In the genomic region with DNA sequence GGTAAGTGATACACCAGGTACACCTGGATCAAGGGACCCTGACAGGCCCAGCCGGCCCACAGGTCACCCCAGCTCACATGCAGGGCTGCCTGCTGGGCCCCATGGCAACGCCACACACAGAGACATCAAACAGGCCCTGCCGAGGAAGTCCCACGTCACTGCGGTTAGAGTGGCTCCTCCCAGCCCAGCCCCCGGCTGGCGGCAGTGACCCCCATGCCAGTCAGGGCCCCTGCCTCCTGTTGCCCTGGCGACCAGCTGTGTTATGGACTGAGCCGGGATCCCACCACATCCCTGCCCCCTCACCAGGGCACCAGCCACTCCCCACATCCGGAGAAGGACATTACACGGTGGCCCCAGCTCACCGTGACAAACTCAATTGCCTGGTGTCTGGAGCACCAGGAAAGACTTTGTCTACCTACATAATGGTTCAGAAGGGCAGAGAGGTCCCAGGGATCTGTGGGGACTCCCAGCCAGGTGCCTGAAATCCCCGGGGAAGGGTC, we compare ENCODE assay signal across 8 cellular contexts. TPM values are rescaled to one million over a fixed set of nuclear protein-coding genes. Genes with fewer than 3 reads are reported as not detected.
DNase-seq lines count a peak whose midpoint lies in the region; ATAC-seq and TF ChIP-seq lines count a peak whose summit lies in the region.

No MANE protein-coding gene starts in this region.

- H3K36me3 ChIP-seq in lung (ENCODE audit: control insufficient read depth in 2 of 2, insufficient read depth in 2 of 2, low read length in 2 of 2) = no peaks in the 10 kb centered on the region

- H3K4me3 ChIP-seq in GM12865 (ENCODE audit: low read depth, low read length) = peak overlapping the region; percentile 71
- H3K4me3 ChIP-seq in lung = no peak overlapping the region

- H3K27me3 ChIP-seq in lung (ENCODE audit: control insufficient read depth, insufficient read depth) = no peaks in the 10 kb centered on the region

- peak overlapping the region; percentile 85 for H3K4me3 Mint-ChIP-seq in HFFc6
- H3K4me3 Mint-ChIP-seq in activated CD4-positive, alpha-beta T cell treated with anti-CD3 and anti-CD28 coated beads, Interleukin-2, amount 10 ng/mL, durations not matched to agents 24 days and 14 days = peak overlapping the region; percentile 87
- peak overlapping the region; percentile 72 for H3K4me3 Mint-ChIP-seq in dendritic cell treated with granulocyte-macrophage colony-stimulating factor and Interleukin-4, amounts not matched to agents 40 ng/mL and 50 ng/mL, for 4 days

- ATAC-seq in lung (ENCODE audit: insufficient read depth, low FRiP score) = peak; percentile 22

- CTCF ChIA-PET in HEK293T (lab: Yijun Ruan, JAX) = no interaction called here

- peaks cover 62% of the 10 kb centered on the region for H3K4me1 Mint-ChIP-seq in HFFc6 (ENCODE audit: low read depth)
- peaks cover 46% of the 10 kb centered on the region for H3K4me1 Mint-ChIP-seq in activated CD4-positive, alpha-beta T cell treated with anti-CD3 and anti-CD28 coated beads, Interleukin-2, amount 10 ng/mL, durations not matched to agents 24 days and 14 days
- peaks cover 65% of the 10 kb centered on the region for H3K4me1 Mint-ChIP-seq in dendritic cell treated with granulocyte-macrophage colony-stimulating factor and Interleukin-4, amounts not matched to agents 40 ng/mL and 50 ng/mL, for 4 days (ENCODE audit: low read depth)

- H3K9me3 Mint-ChIP-seq in HFFc6 = peaks cover 7% of the 10 kb centered on the region
- H3K9me3 Mint-ChIP-seq in activated CD4-positive, alpha-beta T cell treated with anti-CD3 and anti-CD28 coated beads, Interleukin-2, amount 10 ng/mL, durations not matched to agents 24 days and 14 days = no peaks in the 10 kb centered on the region
- H3K9me3 Mint-ChIP-seq in dendritic cell treated with granulocyte-macrophage colony-stimulating factor and Interleukin-4, amounts not matched to agents 40 ng/mL and 50 ng/mL, for 4 days = no peaks in the 10 kb centered on the region

- 3 to 5% methylated on average over 13 of the region's 13 CpGs for WGBS in lung, 2 donors

- peaks cover 6% of the 10 kb centered on the region for H3K36me3 Mint-ChIP-seq in HFFc6 (ENCODE audit: low read depth)
- peaks cover 8% of the 10 kb centered on the region for H3K36me3 Mint-ChIP-seq in activated CD4-positive, alpha-beta T cell treated with anti-CD3 and anti-CD28 coated beads, Interleukin-2, amount 10 ng/mL, durations not matched to agents 24 days and 14 days (ENCODE audit: low read depth)
- peaks cover 16% of the 10 kb centered on the region for H3K36me3 Mint-ChIP-seq in dendritic cell treated with granulocyte-macrophage colony-stimulating factor and Interleukin-4, amounts not matched to agents 40 ng/mL and 50 ng/mL, for 4 days (ENCODE audit: low read depth)

- peaks cover 3 to 31% of the 10 kb centered on the region in 2 donors for H3K4me1 ChIP-seq in lung (ENCODE audit: control insufficient read depth in 2 of 2, insufficient read depth in 2 of 2, low read length in 2 of 2)

- intact Hi-C loops in activated CD4-positive, alpha-beta T cell treated with anti-CD3 and anti-CD28 coated beads, Interleukin-2, amount 10 ng/mL, durations not matched to agents 24 days and 14 days (cut with micrococcal nuclease) = loop anchor here (1.0 to 10.0 kb wide), 4 partner anchors 7 to 678 kb away; a partner anchor contains a TSS
- intact Hi-C loops in dendritic cell treated with granulocyte-macrophage colony-stimulating factor and Interleukin-4, amounts not matched to agents 40 ng/mL and 50 ng/mL, for 4 days (cut with micrococcal nuclease) = loop anchor here (2.0 kb wide), 1 partner anchor 14 kb away; no protein-coding TSS in a partner anchor

- H3K9me3 ChIP-seq in lung (ENCODE audit: control insufficient read depth in 2 of 2, insufficient read depth in 1 of 2, low read length in 1 of 2) = no peaks in the 10 kb centered on the region

- POLR2A ChIA-PET in HEK293T (lab: Yijun Ruan, JAX) = interaction anchor here (0.7 to 2.2 kb wide), 9 partner anchors 9 to 295 kb away, joined by 3 to 8 read pairs (median 4); a partner anchor contains a TSS

- H3K27ac ChIP-seq in lung (ENCODE audit: low read depth in 1 of 2, low read length in 1 of 2) = peak overlapping the region; percentile 100

- peak; percentile 95 for DNase-seq in GM12865 (ENCODE audit: low read depth)
- peak; percentile 93 for DNase-seq in HFFc6
- peak; percentile 39 for DNase-seq in NCI-H2107 (lab: John Stamatoyannopoulos, UW)
- peak; percentile 99 for DNase-seq in activated CD4-positive, alpha-beta T cell treated with anti-CD3 and anti-CD28 coated beads, Interleukin-2, amount 10 ng/mL, durations not matched to agents 24 days and 14 days
- DNase-seq in lung (ENCODE audit: low spot score) = peak; percentile 87
- DNase-seq in stimulated activated CD8-positive, alpha-beta memory T cell treated with anti-CD3 and anti-CD28 coated beads, Interleukin-12 subunit alpha, Interleukin-12 subunit beta, amount 100 ng/mL, for 24 hours (ENCODE audit: extremely low read depth) = peak; percentile 88
- no peak for DNase-seq in HEK293T (ENCODE audit: extremely low spot score)

- peak overlapping the region; percentile 100 for H3K27ac Mint-ChIP-seq in HFFc6
- H3K27ac Mint-ChIP-seq in activated CD4-positive, alpha-beta T cell treated with anti-CD3 and anti-CD28 coated beads, Interleukin-2, amount 10 ng/mL, durations not matched to agents 24 days and 14 days = peak overlapping the region; percentile 99
- peak overlapping the region; percentile 100 for H3K27ac Mint-ChIP-seq in dendritic cell treated with granulocyte-macrophage colony-stimulating factor and Interleukin-4, amounts not matched to agents 40 ng/mL and 50 ng/mL, for 4 days

- TF ChIP-seq CTCF in GM12865 (IDR thresholded peaks at IDR 0.05; ENCODE audit: insufficient read depth, low read depth, low read length, missing control alignments) (no peak), HFFc6 (IDR thresholded peaks at IDR 0.05) (no peak), lung (IDR thresholded peaks at IDR 0.05; ENCODE audit: control extremely low read depth, extremely low read depth) (no peak)

- H3K27me3 Mint-ChIP-seq in HFFc6 (ENCODE audit: insufficient read depth) = peaks cover 14% of the 10 kb centered on the region
- H3K27me3 Mint-ChIP-seq in activated CD4-positive, alpha-beta T cell treated with anti-CD3 and anti-CD28 coated beads, Interleukin-2, amount 10 ng/mL, durations not matched to agents 24 days and 14 days = no peaks in the 10 kb centered on the region
- H3K27me3 Mint-ChIP-seq in dendritic cell treated with granulocyte-macrophage colony-stimulating factor and Interleukin-4, amounts not matched to agents 40 ng/mL and 50 ng/mL, for 4 days = no peaks in the 10 kb centered on the region

TF ChIP-seq in HEK293T, 16 proteins besides CTCF, POLR2A, EP300 and RAD21:
- TF ChIP-seq SUZ12 (IDR thresholded peaks at IDR 0.05) (no peak), TARDBP (IDR thresholded peaks at IDR 0.05) (no peak), LEF1 (IDR thresholded peaks at IDR 0.05; ENCODE audit: borderline replicate concordance) (no peak), NFRKB (IDR thresholded peaks at IDR 0.05) (no peak), FOXA1 (IDR thresholded peaks at IDR 0.05) (no peak), ARNT (IDR thresholded peaks at IDR 0.05) (no peak), BHLHE40 (IDR thresholded peaks at IDR 0.05; ENCODE audit: borderline replicate concordance) (no peak), ELF4 (IDR thresholded peaks at IDR 0.05) (no peak), FOXM1 (IDR thresholded peaks at IDR 0.05; ENCODE audit: borderline replicate concordance) (no peak), FOXK2 (IDR thresholded peaks at IDR 0.05) (no peak), SP1 (IDR thresholded peaks at IDR 0.05) (no peak), CTBP1 (IDR thresholded peaks at IDR 0.05; ENCODE audit: borderline replicate concordance) (no peak), L3MBTL2 (conservative IDR thresholded peaks at IDR 0.05) (no peak), HDGF (IDR thresholded peaks at IDR 0.05; ENCODE audit: borderline replicate concordance) (no peak), ZNF384 (IDR thresholded peaks at IDR 0.05) (no peak)
- TF ChIP-seq, protein P1, sequence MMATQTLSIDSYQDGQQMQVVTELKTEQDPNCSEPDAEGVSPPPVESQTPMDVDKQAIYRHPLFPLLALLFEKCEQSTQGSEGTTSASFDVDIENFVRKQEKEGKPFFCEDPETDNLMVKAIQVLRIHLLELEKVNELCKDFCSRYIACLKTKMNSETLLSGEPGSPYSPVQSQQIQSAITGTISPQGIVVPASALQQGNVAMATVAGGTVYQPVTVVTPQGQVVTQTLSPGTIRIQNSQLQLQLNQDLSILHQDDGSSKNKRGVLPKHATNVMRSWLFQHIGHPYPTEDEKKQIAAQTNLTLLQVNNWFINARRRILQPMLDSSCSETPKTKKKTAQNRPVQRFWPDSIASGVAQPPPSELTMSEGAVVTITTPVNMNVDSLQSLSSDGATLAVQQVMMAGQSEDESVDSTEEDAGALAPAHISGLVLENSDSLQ (IDR thresholded peaks at IDR 0.05) = no peak

RNA-seq across cellular contexts. Expression of a gene that starts 30.4 kb away (rescaled TPM):
- 1 to 10 TPM in 5 of 6 experiments, under 1 TPM in 1; 0.91 to 1.7 (median 1.4) TPM for total RNA-seq in HFFc6 (2021; fragmentation: NEBNext Ultra II Directional; extraction: Animal tissue kit (Norgen Biotek cat#: 25700))
- 1.4 and 1.9 TPM in 2 replicates for total RNA-seq in activated CD4-positive, alpha-beta T cell treated with anti-CD3 and anti-CD28 coated beads, Interleukin-2, amount 10 ng/mL, durations not matched to agents 24 days and 14 days
- total RNA-seq in lung = 1 to 10 TPM in 1 of 2 donors, not detected in 1; 1.5 TPM
- polyA plus RNA-seq in lung = under 1 TPM; 0.81 to 0.82 TPM

RNA-seq across cellular contexts. Expression of a gene that starts 51.3 kb away (rescaled TPM):
- 1 to 10 TPM; 5.0 to 6.0 (median 5.2) TPM for total RNA-seq in HFFc6 (2021; fragmentation: NEBNext Ultra II Directional; extraction: Animal tissue kit (Norgen Biotek cat#: 25700))
- total RNA-seq in activated CD4-positive, alpha-beta T cell treated with anti-CD3 and anti-CD28 coated beads, Interleukin-2, amount 10 ng/mL, durations not matched to agents 24 days and 14 days = 7.3 and 7.5 TPM in 2 replicates
- total RNA-seq in lung = 10 to 100 TPM in 1 of 2 donors, 1 to 10 TPM in 1; 7.6 to 10.5 TPM
- polyA plus RNA-seq in lung = 10 to 100 TPM in 1 of 2 donors, 1 to 10 TPM in 1; 3.7 to 10.0 TPM

RNA-seq across cellular contexts. Expression of a gene that starts 59.3 kb away (rescaled TPM):
- under 1 TPM; 0.37 to 0.67 (median 0.55) TPM for total RNA-seq in HFFc6 (2021; fragmentation: NEBNext Ultra II Directional; extraction: Animal tissue kit (Norgen Biotek cat#: 25700))
- total RNA-seq in activated CD4-positive, alpha-beta T cell treated with anti-CD3 and anti-CD28 coated beads, Interleukin-2, amount 10 ng/mL, durations not matched to agents 24 days and 14 days = 16.2 and 18.6 TPM in 2 replicates
- total RNA-seq in lung = 1 to 10 TPM; 2.9 to 3.0 TPM
- 1 to 10 TPM; 1.3 to 3.2 TPM for polyA plus RNA-seq in lung

RNA-seq across cellular contexts. Expression of a gene that starts 59.4 kb away (rescaled TPM):
- 10 to 100 TPM; 22.9 to 28.3 (median 25.5) TPM for total RNA-seq in HFFc6 (2021; fragmentation: NEBNext Ultra II Directional; extraction: Animal tissue kit (Norgen Biotek cat#: 25700))
- 38.5 and 39.4 TPM in 2 replicates for total RNA-seq in activated CD4-positive, alpha-beta T cell treated with anti-CD3 and anti-CD28 coated beads, Interleukin-2, amount 10 ng/mL, durations not matched to agents 24 days and 14 days
- 10 to 100 TPM; 19.9 to 39.5 TPM for total RNA-seq in lung
- 10 to 100 TPM; 19.3 to 38.9 TPM for polyA plus RNA-seq in lung
